In the genomic region with DNA sequence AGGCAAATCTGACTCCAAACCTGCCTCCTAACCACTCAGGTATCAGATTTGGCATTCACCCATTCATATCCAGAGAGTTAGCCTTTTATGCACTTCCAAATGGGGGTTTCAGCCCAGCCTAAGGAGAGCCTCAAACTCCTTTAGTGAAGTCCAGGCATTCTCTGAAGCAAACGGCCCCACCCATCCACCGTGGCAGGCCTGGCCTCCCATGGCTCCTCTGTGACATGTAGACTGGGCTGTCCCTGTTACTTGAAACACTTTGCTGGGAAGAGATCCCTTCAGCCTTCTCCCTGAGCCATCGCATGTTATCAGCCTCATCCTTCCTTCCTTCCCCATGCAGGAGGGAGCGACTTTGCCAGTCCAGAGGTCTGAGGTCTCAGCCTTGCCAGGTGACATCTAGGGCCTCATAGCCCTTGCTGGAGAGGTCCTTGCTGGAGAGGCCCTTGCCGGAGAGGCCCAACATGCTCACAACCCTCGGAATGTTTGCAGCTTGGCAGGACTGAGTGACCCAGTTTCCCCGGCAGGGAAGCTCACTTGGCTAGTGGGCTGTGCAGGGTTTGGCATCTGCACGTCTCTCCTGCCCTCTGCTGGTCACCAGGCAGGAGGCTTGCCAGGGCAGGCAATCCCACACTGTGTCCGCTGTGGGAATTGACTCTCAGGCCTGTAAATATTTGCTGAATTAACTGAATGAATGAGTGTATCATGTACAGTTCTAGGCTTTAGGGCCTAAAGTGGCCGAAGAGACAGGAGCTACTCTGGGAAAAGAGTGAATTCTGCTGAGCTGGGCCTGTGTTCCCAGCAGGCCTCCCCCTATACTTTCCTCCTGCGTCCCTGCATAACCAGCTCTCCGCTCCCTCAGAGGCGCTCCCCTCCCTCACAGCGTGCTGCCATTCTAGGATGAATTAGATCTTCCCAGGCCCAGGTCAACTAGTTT, we compare ENCODE assay signal across 1 cellular context.
A peak's percentile ranks its signal among the peaks of the same experiment; 100 is the strongest.
TF ChIP-seq lines count a peak whose summit lies in the region.

No MANE protein-coding gene starts in this region.

TF ChIP-seq in IMR-90, 13 proteins besides CTCF, POLR2A, EP300 and RAD21:
- TF ChIP-seq RCOR1 (IDR thresholded peaks at IDR 0.05; ENCODE audit: insufficient replicate concordance, low read length) (no peak), SMC3 (IDR thresholded peaks at IDR 0.05; ENCODE audit: low read depth, low read length) (peak; percentile 100)
